12 cellular contexts compared by ENCODE assay signal in genomic region chr6:31899882-31900722, GRCh38. TPM values are rescaled to one million over a fixed set of nuclear protein-coding genes. Genes with fewer than 3 reads are reported as not detected.
DNase-seq lines count a peak whose midpoint lies in the region; TF ChIP-seq lines count a peak whose summit lies in the region.
"Had no signal": no experiment of that assay in that cellular context is flagged by ENCODE, and none has a peak within 500 bp of the region (broad histone marks: within the 10 kb centered on the region; RNA-seq: fewer than 3 reads in every experiment).

No MANE protein-coding gene starts in this region.

- H3K36me3 Mint-ChIP-seq in activated CD4-positive, alpha-beta T cell treated with anti-CD3 and anti-CD28 coated beads, Interleukin-2, amount 10 ng/mL, durations not matched to agents 7 days and 5 days (ENCODE audit: low read depth): peaks cover 11% of the 10 kb centered on the region
- H3K36me3 Mint-ChIP-seq in dendritic cell treated with granulocyte-macrophage colony-stimulating factor and Interleukin-4, amounts not matched to agents 40 ng/mL and 50 ng/mL, for 4 days (ENCODE audit: low read depth): peaks cover 43% of the 10 kb centered on the region

- WGBS in spleen, 5 donors: 71 to 80% (median 75%) methylated on average over 40 to 49 of the region's 49 CpGs

- H3K4me1 Mint-ChIP-seq in activated CD4-positive, alpha-beta T cell treated with anti-CD3 and anti-CD28 coated beads, Interleukin-2, amount 10 ng/mL, durations not matched to agents 7 days and 5 days: peaks cover 39% of the 10 kb centered on the region
- H3K4me1 Mint-ChIP-seq in dendritic cell treated with granulocyte-macrophage colony-stimulating factor and Interleukin-4, amounts not matched to agents 40 ng/mL and 50 ng/mL, for 4 days (ENCODE audit: low read depth): peaks cover 62% of the 10 kb centered on the region

- peaks cover 36 to 71% (median 57%) of the 10 kb centered on the region in 6 donors for H3K4me1 ChIP-seq in spleen

- DNase-seq in activated CD4-positive, alpha-beta T cell treated with anti-CD3 and anti-CD28 coated beads, Interleukin-2, amount 10 ng/mL, durations not matched to agents 7 days and 5 days: no peak
- no peak for DNase-seq in activated CD4-positive, alpha-beta T cell treated with anti-CD3 and anti-CD28 coated beads for 48 hours
- DNase-seq in NB4 (ENCODE audit: low read depth) (peak; percentile 77), spleen (peak; percentile 79), GF-D8 (lab: John Stamatoyannopoulos, UW) (no peak), NCI-H146 treated with DMSO at 0.1 percent for 48 hours (lab: John Stamatoyannopoulos, UW; ENCODE audit: unreplicated experiment) (no peak), RKO (ENCODE audit: low spot score) (no peak)
- DNase-seq: upper lobe of right lung had no signal

- H3K4me3 Mint-ChIP-seq in activated CD4-positive, alpha-beta T cell treated with anti-CD3 and anti-CD28 coated beads, Interleukin-2, amount 10 ng/mL, durations not matched to agents 7 days and 5 days: peak overlapping the region; percentile 40
- H3K4me3 Mint-ChIP-seq in dendritic cell treated with granulocyte-macrophage colony-stimulating factor and Interleukin-4, amounts not matched to agents 40 ng/mL and 50 ng/mL, for 4 days: peak overlapping the region; percentile 76

- H3K4me3 ChIP-seq in NB4 (ENCODE audit: low read depth, low read length) (peak overlapping the region; percentile 99), spleen (no peak overlapping the region)

- POLR2A ChIA-PET in activated CD4-positive, alpha-beta T cell treated with anti-CD3 and anti-CD28 coated beads, Interleukin-2, amount 10 ng/mL, durations not matched to agents 7 days and 5 days (lab: Charles Lee): no interaction called here

- no peaks in the 10 kb centered on the region for H3K27me3 ChIP-seq in spleen (replicated peaks in 1 of 7)
- H3K27me3 ChIP-seq: upper lobe of right lung had no signal

- no peak overlapping the region for H3K27ac Mint-ChIP-seq in activated CD4-positive, alpha-beta T cell treated with anti-CD3 and anti-CD28 coated beads, Interleukin-2, amount 10 ng/mL, durations not matched to agents 7 days and 5 days
- H3K27ac Mint-ChIP-seq in dendritic cell treated with granulocyte-macrophage colony-stimulating factor and Interleukin-4, amounts not matched to agents 40 ng/mL and 50 ng/mL, for 4 days: peak overlapping the region; percentile 88

- peaks cover 9% of the 10 kb centered on the region for H3K27me3 Mint-ChIP-seq in activated CD4-positive, alpha-beta T cell treated with anti-CD3 and anti-CD28 coated beads, Interleukin-2, amount 10 ng/mL, durations not matched to agents 7 days and 5 days
- no peaks in the 10 kb centered on the region for H3K27me3 Mint-ChIP-seq in dendritic cell treated with granulocyte-macrophage colony-stimulating factor and Interleukin-4, amounts not matched to agents 40 ng/mL and 50 ng/mL, for 4 days

- peak overlapping the region in 2 of 8 donors; percentile 85 to 92 for H3K27ac ChIP-seq in spleen
- H3K27ac ChIP-seq: upper lobe of right lung had no signal

- CTCF ChIA-PET in activated CD4-positive, alpha-beta T cell treated with anti-CD3 and anti-CD28 coated beads, Interleukin-2, amount 10 ng/mL, durations not matched to agents 7 days and 5 days (lab: Charles Lee): interaction anchor here (0.6 kb wide), 1 partner anchor 194 kb away, joined by 3 read pairs; no protein-coding TSS in a partner anchor

- H3K9me3 Mint-ChIP-seq in activated CD4-positive, alpha-beta T cell treated with anti-CD3 and anti-CD28 coated beads, Interleukin-2, amount 10 ng/mL, durations not matched to agents 7 days and 5 days: no peaks in the 10 kb centered on the region
- no peaks in the 10 kb centered on the region for H3K9me3 Mint-ChIP-seq in dendritic cell treated with granulocyte-macrophage colony-stimulating factor and Interleukin-4, amounts not matched to agents 40 ng/mL and 50 ng/mL, for 4 days
- H3K9me3 Mint-ChIP-seq: activated naive CD4-positive, alpha-beta T cell treated with anti-CD3 and anti-CD28 coated beads, Interleukin-2, amount 50 U/mL, for 72 hours had no signal

- H3K36me3 ChIP-seq in spleen: peaks cover 0 to 13% (median 3%) of the 10 kb centered on the region in 6 donors

- no peak for TF ChIP-seq CTCF in NB4 (IDR thresholded peaks at IDR 0.05; ENCODE audit: low read depth, low read length)
- TF ChIP-seq CTCF in spleen (IDR thresholded peaks at IDR 0.05 in 8 of 11, conservative IDR thresholded peaks at IDR 0.05 in 3 of 11): no peak

- intact Hi-C loops in dendritic cell treated with granulocyte-macrophage colony-stimulating factor and Interleukin-4, amounts not matched to agents 40 ng/mL and 50 ng/mL, for 4 days (cut with micrococcal nuclease): loop anchor here (5.0 kb wide), 1 partner anchor 57 kb away; the partner anchor contains the start of genes NELFE and SKIC2
- intact Hi-C loops in spleen (cut with DNase I; ENCODE audit: low total_unique reads): no loop called here

- H3K9me3 ChIP-seq in spleen: no peaks in the 10 kb centered on the region
- H3K9me3 ChIP-seq: upper lobe of right lung had no signal

- no peak for TF ChIP-seq POLR2A in NB4 (IDR thresholded peaks at IDR 0.05; ENCODE audit: extremely low read depth, insufficient read length)
- TF ChIP-seq POLR2A in spleen (IDR thresholded peaks at IDR 0.05): no peak

RNA-seq across cellular contexts. Expression of gene ZBTB12, which starts 1.8 kb away (rescaled TPM):
- 1 to 10 TPM; 1.3 to 1.8 TPM for total RNA-seq in activated CD4-positive, alpha-beta T cell treated with anti-CD3 and anti-CD28 coated beads, Interleukin-2, amount 10 ng/mL, durations not matched to agents 7 days and 5 days
- total RNA-seq in spleen: 1 to 10 TPM; 1.3 to 4.6 (median 4.2) TPM
- polyA plus RNA-seq in spleen: 1 to 10 TPM; 1.5 to 4.3 (median 2.4) TPM

RNA-seq across cellular contexts. Expression of gene EHMT2, which starts 2.6 kb away (rescaled TPM):
- total RNA-seq in activated CD4-positive, alpha-beta T cell treated with anti-CD3 and anti-CD28 coated beads, Interleukin-2, amount 10 ng/mL, durations not matched to agents 7 days and 5 days: 10 to 100 TPM; 70.4 to 71.6 TPM
- 10 to 100 TPM; 38.6 to 60.7 (median 49.0) TPM for total RNA-seq in spleen
- polyA plus RNA-seq in spleen: 10 to 100 TPM; 36.5 to 66.1 (median 57.7) TPM

RNA-seq across cellular contexts. Expression of gene SLC44A4, which starts 21.3 kb away (rescaled TPM):
- total RNA-seq in activated CD4-positive, alpha-beta T cell treated with anti-CD3 and anti-CD28 coated beads, Interleukin-2, amount 10 ng/mL, durations not matched to agents 7 days and 5 days: under 1 TPM in 1 of 2 experiments, not detected in 1; 0.15 TPM
- 1 to 10 TPM; 1.0 to 5.9 (median 3.3) TPM for total RNA-seq in spleen
- polyA plus RNA-seq in spleen: under 1 TPM; 0.20 to 0.83 (median 0.26) TPM
- total RNA-seq: Right ventricle myocardium inferior had no signal

RNA-seq across cellular contexts. Expression of gene C2, which starts 27.4 kb away (rescaled TPM):
- 1 to 10 TPM in 1 of 2 experiments, under 1 TPM in 1; 0.57 to 1.3 TPM for total RNA-seq in activated CD4-positive, alpha-beta T cell treated with anti-CD3 and anti-CD28 coated beads, Interleukin-2, amount 10 ng/mL, durations not matched to agents 7 days and 5 days
- total RNA-seq in spleen: 100 to 1,000 TPM in 2 of 7 donors, 10 to 100 TPM in 5; 62.5 to 173 (median 83.2) TPM
- 10 to 100 TPM; 17.2 to 28.4 (median 25.4) TPM for polyA plus RNA-seq in spleen
- total RNA-seq: dermis blood vessel endothelial cell had no signal

RNA-seq across cellular contexts. Expression of gene NEU1, which starts 37.5 kb away (rescaled TPM):
- total RNA-seq in activated CD4-positive, alpha-beta T cell treated with anti-CD3 and anti-CD28 coated beads, Interleukin-2, amount 10 ng/mL, durations not matched to agents 7 days and 5 days: 10 to 100 TPM; 16.7 to 17.0 TPM
- 10 to 100 TPM; 28.6 to 60.7 (median 39.0) TPM for total RNA-seq in spleen
- polyA plus RNA-seq in spleen: 10 to 100 TPM; 14.0 to 22.6 (median 19.4) TPM

Comparison
In these comparisons a context has a peak if more than half of its experiments do, and no peak if none do; other contexts are left out.
1. DNase-seq: peak in NB4 (single experiment) and spleen (single experiment); none in activated CD4-positive, alpha-beta T cell treated with anti-CD3 and anti-CD28 coated beads, Interleukin-2, amount 10 ng/mL, durations not matched to agents 7 days and 5 days (single experiment), activated CD4-positive, alpha-beta T cell treated with anti-CD3 and anti-CD28 coated beads for 48 hours (single experiment), GF-D8 (single experiment), NCI-H146 treated with DMSO at 0.1 percent for 48 hours (single experiment) and RKO (single experiment).